Comparison of ENCODE assay signal across 8 cellular contexts in genomic region chr10:122112021-122112616, GRCh38.
DNase-seq lines count a peak whose midpoint lies in the region; ATAC-seq and TF ChIP-seq lines count a peak whose summit lies in the region.

No MANE protein-coding gene starts in this region.

- ATAC-seq in HG03135 (IDR thresholded peaks at IDR 0.05; ENCODE audit: unreplicated experiment) = no peak

- H3K4me1 ChIP-seq in HEK293 (ENCODE audit: control insufficient read depth, insufficient read depth, low read length) (no peaks in the 10 kb centered on the region; the same call in 1 of the 2 replicates), adipocyte (ENCODE audit: control insufficient read depth, insufficient read depth, low read length) (peaks cover 34% of the 10 kb centered on the region), testis (peaks cover 6% of the 10 kb centered on the region)

- H3K4me3 ChIP-seq in HEK293 (ENCODE audit: low read depth, low read length) (peak overlapping the region; percentile 66), adipocyte (ENCODE audit: low read length) (peak overlapping the region; percentile 89), iPS-18c (ENCODE audit: insufficient read depth, low read depth, low read length) (peak overlapping the region; percentile 73), testis (peak overlapping the region; percentile 64 to 83)

- H3K9me3 ChIP-seq in HEK293 (ENCODE audit: control insufficient read depth, insufficient read depth, low read depth, low read length) = no peaks in the 10 kb centered on the region
- no peaks in the 10 kb centered on the region for H3K9me3 ChIP-seq in adipocyte (ENCODE audit: control insufficient read depth, low read length)
- no peaks in the 10 kb centered on the region for H3K9me3 ChIP-seq in iPS-18c (ENCODE audit: control insufficient read depth, insufficient read depth, low read length)
- H3K9me3 ChIP-seq in testis = no peaks in the 10 kb centered on the region

- H3K36me3 ChIP-seq in HEK293 (ENCODE audit: control insufficient read depth in 2 of 2, insufficient read depth in 1 of 2, low read length in 2 of 2) (no peaks in the 10 kb centered on the region), adipocyte (ENCODE audit: control insufficient read depth, insufficient read depth, low read length, severe bottlenecking) (no peaks in the 10 kb centered on the region), testis (ENCODE audit: low read depth, missing control alignments) (no peaks in the 10 kb centered on the region)

- H3K27me3 ChIP-seq in adipocyte (replicated peaks; ENCODE audit: control insufficient read depth, insufficient read depth, low read length) (no peaks in the 10 kb centered on the region), testis (no peaks in the 10 kb centered on the region)

- POLR2A ChIA-PET in HEK293 (lab: Yijun Ruan, JAX) = interaction anchor here (1.4 to 1.8 kb wide), 2 partner anchors 10 to 14 kb away, joined by 3 to 8 read pairs; no protein-coding TSS in a partner anchor

- H3K9ac ChIP-seq in adipocyte (ENCODE audit: low read length) = peak overlapping the region; percentile 93

- no peak for TF ChIP-seq CTCF in HEK293 (tag by site-specific recombination; IDR thresholded peaks at IDR 0.05)
- TF ChIP-seq CTCF in testis (IDR thresholded peaks at IDR 0.05) = no peak

- H3K27ac ChIP-seq in HEK293 (ENCODE audit: extremely low read depth, low read depth, low read length) (peak overlapping the region; percentile 66; the same call in 1 of the 2 replicates), testis (peak overlapping the region; percentile 86 to 95)

- no peak for TF ChIP-seq POLR2A in testis (IDR thresholded peaks at IDR 0.05)

- no peak for DNase-seq in adipocyte (ENCODE audit: low read depth)
- peak; percentile 18 for DNase-seq in testis
- no peak for DNase-seq in HK-2 (ENCODE audit: unreplicated experiment)
- no peak for DNase-seq in NCI-H524 treated with DMSO at 0.1 percent for 48 hours (lab: John Stamatoyannopoulos, UW)
- DNase-seq in KG1 (lab: John Stamatoyannopoulos, UW) = no peak

- intact Hi-C loops in testis (cut with DNase I; ENCODE audit: low total_unique reads) = loop anchor here (10.0 kb wide), 2 partner anchors 57 to 187 kb away; partner anchors contain the start of gene ATE1

- WGBS in testis, 2 donors = 8 to 21% methylated on average over 12 of the region's 12 CpGs

- CTCF ChIA-PET in HEK293 (lab: Yijun Ruan, JAX) = interaction anchor here (0.7 to 1.9 kb wide), 10 partner anchors 9 to 225 kb away, joined by 3 to 19 read pairs (median 3); no protein-coding TSS in a partner anchor

TF ChIP-seq in HEK293, 187 proteins besides CTCF, POLR2A, EP300 and RAD21:
- no peak for TF ChIP-seq ZNF140 (tag by site-specific recombination; IDR thresholded peaks at IDR 0.05)
- no peak for TF ChIP-seq ZNF280D (tag by site-specific recombination; IDR thresholded peaks at IDR 0.05)
- no peak for TF ChIP-seq ZNF10 (tag by site-specific recombination; IDR thresholded peaks at IDR 0.05)
